Comparison of ENCODE assay signal across 24 cellular contexts in the genomic region with DNA sequence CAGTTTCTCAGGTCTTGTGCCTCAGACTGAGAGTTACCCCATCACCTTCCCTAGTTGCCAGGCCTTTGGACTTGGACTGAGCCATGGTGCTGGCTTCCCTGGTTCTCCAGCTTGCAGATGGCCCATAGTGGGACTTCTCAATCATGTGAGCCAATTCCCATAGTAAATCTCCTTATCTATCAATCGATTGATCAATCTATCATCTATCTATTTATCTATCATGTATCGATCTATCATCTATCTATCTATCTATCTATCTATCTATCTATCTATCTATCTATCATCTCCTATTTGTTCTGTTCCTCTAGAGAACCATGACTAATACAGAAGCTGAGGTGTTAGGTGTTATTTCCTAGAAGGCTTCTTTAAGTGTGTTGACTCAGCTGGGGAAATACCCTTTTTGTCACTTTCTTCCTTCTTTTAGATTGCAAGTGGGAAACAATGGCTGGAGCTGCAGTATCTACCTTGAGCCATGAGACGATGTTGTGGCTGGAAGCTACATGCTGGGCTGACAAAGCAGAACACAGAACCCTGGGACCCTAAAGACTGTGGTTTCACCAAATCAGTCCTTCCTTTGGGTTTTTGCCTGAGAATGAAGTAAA.
DNase-seq lines count a peak whose midpoint lies in the region; ATAC-seq and TF ChIP-seq lines count a peak whose summit lies in the region.
"Had no signal": no experiment of that assay in that cellular context is flagged by ENCODE, and none has a peak within 500 bp of the region (broad histone marks: within the 10 kb centered on the region; RNA-seq: fewer than 3 reads in every experiment).

No MANE protein-coding gene starts in this region.

- H3K27ac Mint-ChIP-seq in activated CD4-positive, alpha-beta T cell treated with anti-CD3 and anti-CD28 coated beads for 36 hours, result no peak overlapping the region
- H3K27ac Mint-ChIP-seq in activated naive CD8-positive, alpha-beta T cell treated with anti-CD3 and anti-CD28 coated beads, Interleukin-2, amount 50 U/mL, for 24 hours, result no peak overlapping the region
- H3K27ac Mint-ChIP-seq in stimulated activated effector memory CD8-positive, alpha-beta T cell treated with anti-CD3 and anti-CD28 coated beads, Interleukin-12 subunit alpha, Interleukin-12 subunit beta, amount 100 ng/mL, for 72 hours, result no peak overlapping the region
- H3K27ac Mint-ChIP-seq: activated CD4-positive, alpha-beta memory T cell treated with anti-CD3 and anti-CD28 coated beads for 36 hours; CD14-positive monocyte; nephron progenitor cell had no signal

- no peaks in the 10 kb centered on the region for H3K27me3 Mint-ChIP-seq in activated CD4-positive, alpha-beta T cell treated with anti-CD3 and anti-CD28 coated beads for 36 hours
- H3K27me3 Mint-ChIP-seq in activated naive CD8-positive, alpha-beta T cell treated with anti-CD3 and anti-CD28 coated beads, Interleukin-2, amount 50 U/mL, for 24 hours, result peaks cover 2% of the 10 kb centered on the region
- H3K27me3 Mint-ChIP-seq: activated CD4-positive, alpha-beta memory T cell treated with anti-CD3 and anti-CD28 coated beads for 36 hours had no signal

- H3K4me1 Mint-ChIP-seq in activated CD4-positive, alpha-beta T cell treated with anti-CD3 and anti-CD28 coated beads for 36 hours, result peaks cover 3% of the 10 kb centered on the region
- peaks cover 6% of the 10 kb centered on the region for H3K4me1 Mint-ChIP-seq in activated naive CD8-positive, alpha-beta T cell treated with anti-CD3 and anti-CD28 coated beads, Interleukin-2, amount 50 U/mL, for 24 hours
- no peaks in the 10 kb centered on the region for H3K4me1 Mint-ChIP-seq in stimulated activated effector memory CD8-positive, alpha-beta T cell treated with anti-CD3 and anti-CD28 coated beads, Interleukin-12 subunit alpha, Interleukin-12 subunit beta, amount 100 ng/mL, for 72 hours
- H3K4me1 Mint-ChIP-seq: CD14-positive monocyte had no signal

- intact Hi-C loops in activated CD4-positive, alpha-beta T cell treated with anti-CD3 and anti-CD28 coated beads for 36 hours (cut with DNase I, micrococcal nuclease), result loop anchor here in 1 of 2 experiments (10.0 kb wide), 1 partner anchor 393 kb away; no protein-coding TSS in a partner anchor

- DNase-seq in activated CD4-positive, alpha-beta T cell treated with anti-CD3 and anti-CD28 coated beads for 36 hours, result peak; percentile 8
- DNase-seq in activated CD4-positive, alpha-beta T cell treated with anti-CD3 and anti-CD28 coated beads for 48 hours, result no peak
- no peak for DNase-seq in activated naive CD8-positive, alpha-beta T cell treated with anti-CD3 and anti-CD28 coated beads, Interleukin-2, amount 50 U/mL, for 24 hours
- no peak for DNase-seq in stimulated activated effector memory CD8-positive, alpha-beta T cell treated with anti-CD3 and anti-CD28 coated beads, Interleukin-12 subunit alpha, Interleukin-12 subunit beta, amount 100 ng/mL, for 72 hours (ENCODE audit: low spot score in 2 of 2)
- DNase-seq in NCI-H69 (lab: John Stamatoyannopoulos, UW), result no peak
- no peak for DNase-seq in erythroblast (lab: John Stamatoyannopoulos, UW)
- DNase-seq: activated CD4-positive, alpha-beta memory T cell treated with anti-CD3 and anti-CD28 coated beads for 36 hours; dermis blood vessel endothelial cell; GDM1; left colon; midbrain; NCI-H1436; NCI-H774; nephron progenitor cell; PC-3; SJCRH30; stimulated activated CD4-positive, alpha-beta T cell treated with anti-CD3 and anti-CD28 coated beads, Interleukin-1b, Interleukin-23, amount 100 ng/mL, for 48 hours; upper lobe of left lung had no signal

- ATAC-seq in activated CD4-positive, alpha-beta T cell treated with anti-CD3 and anti-CD28 coated beads for 36 hours, result peak; percentile 61
- ATAC-seq in HG02610 (IDR thresholded peaks at IDR 0.05; ENCODE audit: unreplicated experiment) (peak; percentile 92), HG02885 (IDR thresholded peaks at IDR 0.05; ENCODE audit: poor library complexity, unreplicated experiment) (no peak)
- ATAC-seq in activated naive CD8-positive, alpha-beta T cell treated with anti-CD3 and anti-CD28 coated beads, Interleukin-2, amount 50 U/mL, for 24 hours, result peak; percentile 83
- ATAC-seq in stimulated activated effector memory CD8-positive, alpha-beta T cell treated with anti-CD3 and anti-CD28 coated beads, Interleukin-12 subunit alpha, Interleukin-12 subunit beta, amount 100 ng/mL, for 72 hours, result peak; percentile 64
- ATAC-seq: A549, gastroesophageal sphincter, HepG2, left colon, PC-3 had no signal

- CTCF ChIA-PET in activated CD4-positive, alpha-beta T cell treated with anti-CD3 and anti-CD28 coated beads for 36 hours (lab: Charles Lee), result interaction anchor here (0.5 to 1.0 kb wide), 2 partner anchors 29 to 204 kb away, joined by 4 to 5 read pairs; no protein-coding TSS in a partner anchor

- POLR2A ChIA-PET in activated CD4-positive, alpha-beta T cell treated with anti-CD3 and anti-CD28 coated beads for 36 hours (lab: Charles Lee), result no interaction called here

- peaks cover 6% of the 10 kb centered on the region for H3K9me3 Mint-ChIP-seq in activated CD4-positive, alpha-beta T cell treated with anti-CD3 and anti-CD28 coated beads for 36 hours (ENCODE audit: low read depth)
- H3K9me3 Mint-ChIP-seq in activated naive CD8-positive, alpha-beta T cell treated with anti-CD3 and anti-CD28 coated beads, Interleukin-2, amount 50 U/mL, for 24 hours, result peaks cover 8% of the 10 kb centered on the region
- peaks cover 9% of the 10 kb centered on the region for H3K9me3 Mint-ChIP-seq in stimulated activated effector memory CD8-positive, alpha-beta T cell treated with anti-CD3 and anti-CD28 coated beads, Interleukin-12 subunit alpha, Interleukin-12 subunit beta, amount 100 ng/mL, for 72 hours

- no peaks in the 10 kb centered on the region for H3K36me3 Mint-ChIP-seq in activated CD4-positive, alpha-beta T cell treated with anti-CD3 and anti-CD28 coated beads for 36 hours (ENCODE audit: low read depth)
- H3K36me3 Mint-ChIP-seq in activated naive CD8-positive, alpha-beta T cell treated with anti-CD3 and anti-CD28 coated beads, Interleukin-2, amount 50 U/mL, for 24 hours (ENCODE audit: low read depth), result no peaks in the 10 kb centered on the region
- H3K36me3 Mint-ChIP-seq in stimulated activated effector memory CD8-positive, alpha-beta T cell treated with anti-CD3 and anti-CD28 coated beads, Interleukin-12 subunit alpha, Interleukin-12 subunit beta, amount 100 ng/mL, for 72 hours, result no peaks in the 10 kb centered on the region
- H3K36me3 Mint-ChIP-seq: activated CD4-positive, alpha-beta memory T cell treated with anti-CD3 and anti-CD28 coated beads for 36 hours; CD14-positive monocyte had no signal

- no peak overlapping the region for H3K4me3 Mint-ChIP-seq in activated CD4-positive, alpha-beta T cell treated with anti-CD3 and anti-CD28 coated beads for 36 hours
- H3K4me3 Mint-ChIP-seq in activated naive CD8-positive, alpha-beta T cell treated with anti-CD3 and anti-CD28 coated beads, Interleukin-2, amount 50 U/mL, for 24 hours, result no peak overlapping the region
- H3K4me3 Mint-ChIP-seq in stimulated activated effector memory CD8-positive, alpha-beta T cell treated with anti-CD3 and anti-CD28 coated beads, Interleukin-12 subunit alpha, Interleukin-12 subunit beta, amount 100 ng/mL, for 72 hours, result no peak overlapping the region
- H3K4me3 Mint-ChIP-seq: activated CD4-positive, alpha-beta memory T cell treated with anti-CD3 and anti-CD28 coated beads for 36 hours; CD14-positive monocyte; nephron progenitor cell had no signal

- no peak for TF ChIP-seq POLR2A in erythroblast (IDR thresholded peaks at IDR 0.05; ENCODE audit: low read length)
